ENCODE assay signal across 1 cellular context in genomic region chr1:227563319-227564201, GRCh38.
TF ChIP-seq lines count a peak whose summit lies in the region.

Gene ZNF678 (plus strand): TSS chr1:227563556. CDS start chr1:227650992, 87,436 bp downstream.

TF ChIP-seq in HepG2, 621 proteins besides CTCF, POLR2A, EP300 and RAD21 (continued from another document and continues in another):
- TF ChIP-seq, protein P1, sequence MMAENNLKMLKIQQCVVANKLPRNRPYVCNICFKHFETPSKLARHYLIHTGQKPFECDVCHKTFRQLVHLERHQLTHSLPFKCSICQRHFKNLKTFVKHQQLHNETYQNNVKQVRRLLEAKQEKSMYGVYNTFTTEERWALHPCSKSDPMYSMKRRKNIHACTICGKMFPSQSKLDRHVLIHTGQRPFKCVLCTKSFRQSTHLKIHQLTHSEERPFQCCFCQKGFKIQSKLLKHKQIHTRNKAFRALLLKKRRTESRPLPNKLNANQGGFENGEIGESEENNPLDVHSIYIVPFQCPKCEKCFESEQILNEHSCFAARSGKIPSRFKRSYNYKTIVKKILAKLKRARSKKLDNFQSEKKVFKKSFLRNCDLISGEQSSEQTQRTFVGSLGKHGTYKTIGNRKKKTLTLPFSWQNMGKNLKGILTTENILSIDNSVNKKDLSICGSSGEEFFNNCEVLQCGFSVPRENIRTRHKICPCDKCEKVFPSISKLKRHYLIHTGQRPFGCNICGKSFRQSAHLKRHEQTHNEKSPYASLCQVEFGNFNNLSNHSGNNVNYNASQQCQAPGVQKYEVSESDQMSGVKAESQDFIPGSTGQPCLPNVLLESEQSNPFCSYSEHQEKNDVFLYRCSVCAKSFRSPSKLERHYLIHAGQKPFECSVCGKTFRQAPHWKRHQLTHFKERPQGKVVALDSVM (CRISPR knock-in tag; IDR thresholded peaks at IDR 0.05), result peak; percentile 97
- no peak for TF ChIP-seq NFIB (CRISPR knock-in tag; IDR thresholded peaks at IDR 0.05; ENCODE audit: borderline replicate concordance)
- TF ChIP-seq ZFY (CRISPR knock-in tag; IDR thresholded peaks at IDR 0.05), result peak; percentile 84
- TF ChIP-seq TFAP4 (IDR thresholded peaks at IDR 0.05; ENCODE audit: borderline replicate concordance, low read depth), result peak; percentile 68
- TF ChIP-seq TMF1 (CRISPR knock-in tag; IDR thresholded peaks at IDR 0.05; ENCODE audit: low read depth), result 0 out of 2 replicates have a peak, but pooled peaks have one; percentile 51
- TF ChIP-seq ZNF232 (CRISPR knock-in tag; IDR thresholded peaks at IDR 0.05; ENCODE audit: borderline replicate concordance), result peak; percentile 42; the same call in 1 of the 2 replicates
- peak; percentile 62; the same call in 1 of the 2 replicates for TF ChIP-seq NRL (CRISPR knock-in tag; IDR thresholded peaks at IDR 0.05; ENCODE audit: borderline replicate concordance)
- peak; percentile 40; the same call in 1 of the 2 replicates for TF ChIP-seq ZNF143 (CRISPR knock-in tag; IDR thresholded peaks at IDR 0.05)
- TF ChIP-seq ZBTB40 (IDR thresholded peaks at IDR 0.05), result no peak
- TF ChIP-seq ZBTB40 (CRISPR knock-in tag; IDR thresholded peaks at IDR 0.05), result 0 out of 2 replicates have a peak, but pooled peaks have one; percentile 48
- TF ChIP-seq, protein P2, sequence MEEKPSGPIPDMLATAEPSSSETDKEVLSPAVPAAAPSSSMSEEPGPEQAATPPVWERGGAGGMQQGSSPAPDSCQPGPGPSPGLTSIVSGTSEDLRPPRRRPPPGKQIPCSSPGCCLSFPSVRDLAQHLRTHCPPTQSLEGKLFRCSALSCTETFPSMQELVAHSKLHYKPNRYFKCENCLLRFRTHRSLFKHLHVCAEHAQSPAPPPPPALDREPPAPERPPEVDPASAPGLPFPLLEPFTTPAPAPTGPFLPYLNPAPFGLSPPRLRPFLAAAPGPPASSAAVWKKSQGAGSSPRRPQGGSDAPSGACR (CRISPR knock-in tag; IDR thresholded peaks at IDR 0.05), result peak; percentile 17; the same call in 1 of the 2 replicates
- TF ChIP-seq EED (CRISPR knock-in tag; IDR thresholded peaks at IDR 0.05), result 0 out of 2 replicates have a peak, but pooled peaks have one; percentile 41
- no peak for TF ChIP-seq TCF7 (IDR thresholded peaks at IDR 0.05; ENCODE audit: low read depth)
- peak; percentile 93 for TF ChIP-seq TBX2 (CRISPR knock-in tag; IDR thresholded peaks at IDR 0.05; ENCODE audit: borderline replicate concordance)
- TF ChIP-seq NKX3-1 (CRISPR knock-in tag; IDR thresholded peaks at IDR 0.05), result peak; percentile 20; the same call in 1 of the 2 replicates
- no peak for TF ChIP-seq MBNL3 (CRISPR knock-in tag; conservative IDR thresholded peaks at IDR 0.05)
- no peak for TF ChIP-seq STAT5B (CRISPR knock-in tag; IDR thresholded peaks at IDR 0.05)
- TF ChIP-seq SIX4 (CRISPR knock-in tag; IDR thresholded peaks at IDR 0.05), result no peak
- TF ChIP-seq HOXA5 (CRISPR knock-in tag; IDR thresholded peaks at IDR 0.05), result 0 out of 2 replicates have a peak, but pooled peaks have one; percentile 75
- no peak; the same call in 1 of the 2 replicates for TF ChIP-seq RFX5 (IDR thresholded peaks at IDR 0.05; ENCODE audit: low read depth, low read length)
- peak; percentile 66; the same call in 1 of the 2 replicates for TF ChIP-seq PITX1 (CRISPR knock-in tag; IDR thresholded peaks at IDR 0.05)
- TF ChIP-seq, protein P3, sequence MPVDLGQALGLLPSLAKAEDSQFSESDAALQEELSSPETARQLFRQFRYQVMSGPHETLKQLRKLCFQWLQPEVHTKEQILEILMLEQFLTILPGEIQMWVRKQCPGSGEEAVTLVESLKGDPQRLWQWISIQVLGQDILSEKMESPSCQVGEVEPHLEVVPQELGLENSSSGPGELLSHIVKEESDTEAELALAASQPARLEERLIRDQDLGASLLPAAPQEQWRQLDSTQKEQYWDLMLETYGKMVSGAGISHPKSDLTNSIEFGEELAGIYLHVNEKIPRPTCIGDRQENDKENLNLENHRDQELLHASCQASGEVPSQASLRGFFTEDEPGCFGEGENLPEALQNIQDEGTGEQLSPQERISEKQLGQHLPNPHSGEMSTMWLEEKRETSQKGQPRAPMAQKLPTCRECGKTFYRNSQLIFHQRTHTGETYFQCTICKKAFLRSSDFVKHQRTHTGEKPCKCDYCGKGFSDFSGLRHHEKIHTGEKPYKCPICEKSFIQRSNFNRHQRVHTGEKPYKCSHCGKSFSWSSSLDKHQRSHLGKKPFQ (CRISPR knock-in tag; IDR thresholded peaks at IDR 0.05; ENCODE audit: insufficient replicate concordance), result peak; percentile 28
- TF ChIP-seq NFRKB (IDR thresholded peaks at IDR 0.05), result no peak
- no peak for TF ChIP-seq MEIS2 (CRISPR knock-in tag; IDR thresholded peaks at IDR 0.05)
- TF ChIP-seq ZNF274 (CRISPR knock-in tag; IDR thresholded peaks at IDR 0.05), result peak; percentile 73; the same call in 1 of the 2 replicates
- TF ChIP-seq MEF2D (CRISPR knock-in tag; IDR thresholded peaks at IDR 0.05), result peak; percentile 68; the same call in 1 of the 2 replicates
- peak; percentile 67 for TF ChIP-seq SALL1 (CRISPR knock-in tag; IDR thresholded peaks at IDR 0.05)
- no peak for TF ChIP-seq ZNF512 (CRISPR knock-in tag; IDR thresholded peaks at IDR 0.05)
- TF ChIP-seq, protein P4, sequence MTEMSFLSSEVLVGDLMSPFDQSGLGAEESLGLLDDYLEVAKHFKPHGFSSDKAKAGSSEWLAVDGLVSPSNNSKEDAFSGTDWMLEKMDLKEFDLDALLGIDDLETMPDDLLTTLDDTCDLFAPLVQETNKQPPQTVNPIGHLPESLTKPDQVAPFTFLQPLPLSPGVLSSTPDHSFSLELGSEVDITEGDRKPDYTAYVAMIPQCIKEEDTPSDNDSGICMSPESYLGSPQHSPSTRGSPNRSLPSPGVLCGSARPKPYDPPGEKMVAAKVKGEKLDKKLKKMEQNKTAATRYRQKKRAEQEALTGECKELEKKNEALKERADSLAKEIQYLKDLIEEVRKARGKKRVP (CRISPR knock-in tag; IDR thresholded peaks at IDR 0.05), result no peak
- TF ChIP-seq ZNF138 (CRISPR knock-in tag; IDR thresholded peaks at IDR 0.05; ENCODE audit: low read depth), result peak; percentile 74; the same call in 1 of the 2 replicates
- TF ChIP-seq ZEB1 (IDR thresholded peaks at IDR 0.05; ENCODE audit: insufficient replicate concordance, low read depth), result peak; percentile 74
- TF ChIP-seq, protein P5, sequence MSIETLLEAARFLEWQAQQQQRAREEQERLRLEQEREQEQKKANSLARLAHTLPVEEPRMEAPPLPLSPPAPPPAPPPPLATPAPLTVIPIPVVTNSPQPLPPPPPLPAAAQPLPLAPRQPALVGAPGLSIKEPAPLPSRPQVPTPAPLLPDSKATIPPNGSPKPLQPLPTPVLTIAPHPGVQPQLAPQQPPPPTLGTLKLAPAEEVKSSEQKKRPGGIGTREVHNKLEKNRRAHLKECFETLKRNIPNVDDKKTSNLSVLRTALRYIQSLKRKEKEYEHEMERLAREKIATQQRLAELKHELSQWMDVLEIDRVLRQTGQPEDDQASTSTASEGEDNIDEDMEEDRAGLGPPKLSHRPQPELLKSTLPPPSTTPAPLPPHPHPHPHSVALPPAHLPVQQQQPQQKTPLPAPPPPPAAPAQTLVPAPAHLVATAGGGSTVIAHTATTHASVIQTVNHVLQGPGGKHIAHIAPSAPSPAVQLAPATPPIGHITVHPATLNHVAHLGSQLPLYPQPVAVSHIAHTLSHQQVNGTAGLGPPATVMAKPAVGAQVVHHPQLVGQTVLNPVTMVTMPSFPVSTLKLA (IDR thresholded peaks at IDR 0.05), result no peak
- peak; percentile 90 for TF ChIP-seq GABPB1 (CRISPR knock-in tag; IDR thresholded peaks at IDR 0.05)
- TF ChIP-seq, protein P6, sequence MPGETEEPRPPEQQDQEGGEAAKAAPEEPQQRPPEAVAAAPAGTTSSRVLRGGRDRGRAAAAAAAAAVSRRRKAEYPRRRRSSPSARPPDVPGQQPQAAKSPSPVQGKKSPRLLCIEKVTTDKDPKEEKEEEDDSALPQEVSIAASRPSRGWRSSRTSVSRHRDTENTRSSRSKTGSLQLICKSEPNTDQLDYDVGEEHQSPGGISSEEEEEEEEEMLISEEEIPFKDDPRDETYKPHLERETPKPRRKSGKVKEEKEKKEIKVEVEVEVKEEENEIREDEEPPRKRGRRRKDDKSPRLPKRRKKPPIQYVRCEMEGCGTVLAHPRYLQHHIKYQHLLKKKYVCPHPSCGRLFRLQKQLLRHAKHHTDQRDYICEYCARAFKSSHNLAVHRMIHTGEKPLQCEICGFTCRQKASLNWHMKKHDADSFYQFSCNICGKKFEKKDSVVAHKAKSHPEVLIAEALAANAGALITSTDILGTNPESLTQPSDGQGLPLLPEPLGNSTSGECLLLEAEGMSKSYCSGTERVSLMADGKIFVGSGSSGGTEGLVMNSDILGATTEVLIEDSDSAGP (CRISPR knock-in tag; IDR thresholded peaks at IDR 0.05; ENCODE audit: borderline replicate concordance), result peak; percentile 57; the same call in 1 of the 2 replicates
- peak; percentile 50; the same call in 1 of the 2 replicates for TF ChIP-seq ATF1 (CRISPR knock-in tag; IDR thresholded peaks at IDR 0.05)
